ENCODE assay signal across 20 cellular contexts in genomic region chr22:26709617-26710390, GRCh38. TPM values are rescaled to one million over a fixed set of nuclear protein-coding genes. Genes with fewer than 3 reads are reported as not detected.
DNase-seq lines count a peak whose midpoint lies in the region; ATAC-seq and TF ChIP-seq lines count a peak whose summit lies in the region.
"Had no signal": no experiment of that assay in that cellular context is flagged by ENCODE, and none has a peak within 500 bp of the region (broad histone marks: within the 10 kb centered on the region; RNA-seq: fewer than 3 reads in every experiment).

No MANE protein-coding gene starts in this region.

- H4K5ac ChIP-seq in IMR-90 (ENCODE audit: low read depth, low read length), result peak overlapping the region; percentile 87

- peak overlapping the region; percentile 63 to 78 for H4K8ac ChIP-seq in IMR-90 (ENCODE audit: low read depth in 2 of 2, low read length in 2 of 2)

- peak overlapping the region; percentile 85 for H2BK120ac ChIP-seq in IMR-90 (ENCODE audit: low read depth, low read length)

- BruUV-seq in IMR-90 (replicated peaks; lab: Mats Ljungman, UMichigan), result no TSS peak

- TF ChIP-seq CTCF in IMR-90 (conservative IDR thresholded peaks at IDR 0.05; ENCODE audit: low read depth, low read length) (no peak), chondrocyte (IDR thresholded peaks at IDR 0.05) (no peak), breast epithelium (IDR thresholded peaks at IDR 0.05) (no peak), heart left ventricle (IDR thresholded peaks at IDR 0.05) (no peak)

- no peaks in the 10 kb centered on the region for H3K27me3 ChIP-seq in IMR-90 (ENCODE audit: control insufficient read depth, insufficient read depth, low read length)
- H3K27me3 ChIP-seq in breast epithelium, result no peaks in the 10 kb centered on the region
- H3K27me3 ChIP-seq in heart left ventricle, result no peaks in the 10 kb centered on the region
- H3K27me3 ChIP-seq: BE2C, dorsolateral prefrontal cortex, tibial artery had no signal

- peak overlapping the region; percentile 95 for H2AK5ac ChIP-seq in IMR-90 (ENCODE audit: low read depth, low read length)

- no peaks in the 10 kb centered on the region for H3K27me3 Mint-ChIP-seq in chondrocyte (ENCODE audit: low read depth)
- H3K27me3 Mint-ChIP-seq in naive thymus-derived CD8-positive, alpha-beta T cell, result no peaks in the 10 kb centered on the region
- H3K27me3 Mint-ChIP-seq: activated CD4-positive, alpha-beta memory T cell treated with anti-CD3 and anti-CD28 coated beads, Interleukin-2, amount 10 ng/mL, durations not matched to agents 7 days and 5 days had no signal

- peaks cover 28% of the 10 kb centered on the region for H3K9me1 ChIP-seq in IMR-90 (ENCODE audit: insufficient read depth, low read length)

- H3K14ac ChIP-seq in IMR-90 (replicated peaks; ENCODE audit: low read depth, low read length), result peak overlapping the region; percentile 69

- H3K27ac ChIP-seq in IMR-90 (ENCODE audit: insufficient read depth, low read length) (peak overlapping the region; percentile 82), breast epithelium (no peak overlapping the region), heart left ventricle (peak overlapping the region in 2 of 12 donors; percentile 27 to 47)
- H3K27ac ChIP-seq: tibial artery had no signal

- WGBS in IMR-90 (ENCODE audit: extremely low coverage in 2 of 2, insufficient read length in 1 of 2), 2 experiments, result 40% methylated on average over 1 of the region's 3 CpGs; no CpG with 5 or more reads in 1 of the 2 experiments
- WGBS in heart left ventricle, 4 donors, result 93 to 99% (median 96%) methylated on average over 3 of the region's 3 CpGs

- no peaks in the 10 kb centered on the region; the same call in 1 of the 2 replicates for H4K20me1 ChIP-seq in IMR-90 (ENCODE audit: insufficient read depth, low read length)

- peak overlapping the region; percentile 54 for H3K27ac Mint-ChIP-seq in chondrocyte (ENCODE audit: unreplicated experiment)
- peak overlapping the region in 7 of 10 donors; percentile 9 to 83 (median 67) for H3K27ac Mint-ChIP-seq in naive thymus-derived CD8-positive, alpha-beta T cell

- POLR2A ChIA-PET in IMR-90 (lab: Charles Lee; ENCODE audit: unreplicated experiment), result interaction anchor here (0.7 kb wide), 1 partner anchor 318 kb away, joined by 5 read pairs; no protein-coding TSS in a partner anchor
- POLR2A ChIA-PET in naive thymus-derived CD8-positive, alpha-beta T cell (lab: Charles Lee), result no interaction called here

- H3K4me1 ChIP-seq in IMR-90 (ENCODE audit: control insufficient read depth, insufficient read depth, low read length), result peaks cover 34% of the 10 kb centered on the region
- H3K4me1 ChIP-seq in breast epithelium, result no peaks in the 10 kb centered on the region
- peaks cover 0 to 15% (median 2%) of the 10 kb centered on the region in 12 donors for H3K4me1 ChIP-seq in heart left ventricle

- H2BK5ac ChIP-seq in IMR-90 (ENCODE audit: low read depth, low read length, poor library complexity, severe bottlenecking), result peak overlapping the region; percentile 91

- H3K36me3 ChIP-seq in IMR-90 (ENCODE audit: control insufficient read depth, insufficient read depth, low read length), result no peaks in the 10 kb centered on the region
- H3K36me3 ChIP-seq in breast epithelium, result no peaks in the 10 kb centered on the region
- H3K36me3 ChIP-seq in heart left ventricle, result peaks cover 0 to 18% (median 0%) of the 10 kb centered on the region in 9 donors
- H3K36me3 ChIP-seq: BE2C had no signal

- H3K18ac ChIP-seq in IMR-90 (ENCODE audit: low read depth, low read length), result peak overlapping the region; percentile 89

- CTCF ChIA-PET in IMR-90 (lab: Yijun Ruan, JAX), result interaction anchor here (0.6 to 1.5 kb wide), 4 partner anchors 13 to 898 kb away, joined by 3 to 4 read pairs (median 3); no protein-coding TSS in a partner anchor

- peaks cover 2% of the 10 kb centered on the region; the same call in 1 of the 2 replicates for H3K9me3 ChIP-seq in IMR-90 (ENCODE audit: control insufficient read depth, insufficient read depth, low read length)
- peaks cover 0 to 10% of the 10 kb centered on the region in 2 donors for H3K9me3 ChIP-seq in breast epithelium
- H3K9me3 ChIP-seq in heart left ventricle, result peaks cover 0 to 11% (median 0%) of the 10 kb centered on the region in 12 donors
- H3K9me3 ChIP-seq: BE2C had no signal

- no peak overlapping the region for H3K4me3 Mint-ChIP-seq in chondrocyte (ENCODE audit: unreplicated experiment)
- H3K4me3 Mint-ChIP-seq in naive thymus-derived CD8-positive, alpha-beta T cell, result no peak overlapping the region
- H3K4me3 Mint-ChIP-seq: activated CD4-positive, alpha-beta memory T cell treated with anti-CD3 and anti-CD28 coated beads, Interleukin-2, amount 10 ng/mL, durations not matched to agents 7 days and 5 days; activated T-cell treated with anti-CD3 and anti-CD28 coated beads, Interleukin-2, amount 50 U/mL, for 72 hours had no signal

- peak overlapping the region; percentile 84 for H2AK9ac ChIP-seq in IMR-90 (replicated peaks; ENCODE audit: low read depth, low read length, poor library complexity)

- peak overlapping the region; percentile 79 for H3K56ac ChIP-seq in IMR-90 (ENCODE audit: extremely low read depth, insufficient read depth, low read length)

- peak overlapping the region; percentile 82; the same call in 2 of the 3 replicates for H2BK15ac ChIP-seq in IMR-90 (ENCODE audit: low read depth, low read length)

- in situ Hi-C loops in IMR-90 (cut with MboI; ENCODE audit: low sequenced_read_pairs), result no loop called here

- dilution Hi-C loops in IMR-90 (cut with HindIII; ENCODE audit: low sequenced_read_pairs, unreplicated experiment), result no loop called here

- H3K4ac ChIP-seq in IMR-90 (ENCODE audit: low read depth, low read length), result peak overlapping the region; percentile 95

- ATAC-seq in IMR-90 (ENCODE audit: low read depth), result peak; percentile 77
- no peak for ATAC-seq in naive thymus-derived CD8-positive, alpha-beta T cell
- ATAC-seq in left colon, result no peak
- no peak for ATAC-seq in heart left ventricle
- ATAC-seq: activated T-cell treated with anti-CD3 and anti-CD28 coated beads, Interleukin-2, amount 50 U/mL, for 72 hours; SK-N-SH treated with all-trans-retinoic acid at 6 μM for 48 hours had no signal

- peaks cover 8% of the 10 kb centered on the region for H3K9me3 Mint-ChIP-seq in chondrocyte (ENCODE audit: low read depth)
- H3K9me3 Mint-ChIP-seq in naive thymus-derived CD8-positive, alpha-beta T cell, result peaks cover 0 to 13% (median 2%) of the 10 kb centered on the region in 9 donors
- H3K9me3 Mint-ChIP-seq: activated T-cell treated with anti-CD3 and anti-CD28 coated beads, Interleukin-2, amount 50 U/mL, for 72 hours had no signal

- no peak for TF ChIP-seq RAD21 in IMR-90 (IDR thresholded peaks at IDR 0.05; ENCODE audit: low read length)

- peaks cover 58% of the 10 kb centered on the region for H3K4me1 Mint-ChIP-seq in chondrocyte (ENCODE audit: low read depth)
- H3K4me1 Mint-ChIP-seq in naive thymus-derived CD8-positive, alpha-beta T cell, result peaks cover 30 to 65% (median 52%) of the 10 kb centered on the region in 4 donors

- peak overlapping the region; percentile 88 for H2BK20ac ChIP-seq in IMR-90 (ENCODE audit: low read depth, low read length)

- intact Hi-C loops in IMR-90 (cut with micrococcal nuclease) (no loop called here), left colon (cut with DNase I, micrococcal nuclease) (no loop called here), breast epithelium (cut with DNase I; ENCODE audit: low total_unique reads) (no loop called here), heart left ventricle (cut with DNase I) (no loop called here)

- H3K23ac ChIP-seq in IMR-90 (ENCODE audit: low read depth, low read length), result peak overlapping the region; percentile 50

- no peak for TF ChIP-seq POLR2A in IMR-90 (IDR thresholded peaks at IDR 0.05; ENCODE audit: low read depth, low read length)
- no peak for TF ChIP-seq POLR2A in breast epithelium (IDR thresholded peaks at IDR 0.05)
- no peak for TF ChIP-seq POLR2A in heart left ventricle (IDR thresholded peaks at IDR 0.05)

- H3K4me3 ChIP-seq in IMR-90 (ENCODE audit: insufficient read depth, low read depth, low read length) (no peak overlapping the region), breast epithelium (no peak overlapping the region), heart left ventricle (no peak overlapping the region)
- H3K4me3 ChIP-seq: dorsolateral prefrontal cortex, tibial artery had no signal

- H2AFZ ChIP-seq in IMR-90 (replicated peaks; ENCODE audit: low read length, poor library complexity), result no peak overlapping the region

- 0 out of 2 replicates have a peak overlapping the region, but pooled peaks have one; percentile 18 for H3K9ac ChIP-seq in IMR-90 (ENCODE audit: low read depth, low read length)

- peaks cover 0 to 19% of the 10 kb centered on the region in 2 experiments; a peak in 3 of 4 replicates for H3K79me1 ChIP-seq in IMR-90 (ENCODE audit: low read depth in 1 of 2, low read length in 2 of 2)

- DNase-seq in AG08396 (ENCODE audit: low spot score) (peak; percentile 69), IMR-90 (peak; percentile 76), chondrocyte (ENCODE audit: low spot score) (no peak), 8988T (no peak), left colon (no peak), breast epithelium (ENCODE audit: low spot score in 2 of 2) (no peak), heart left ventricle (no peak)
- no peak for DNase-seq in naive thymus-derived CD8-positive, alpha-beta T cell
- DNase-seq: activated CD4-positive, alpha-beta memory T cell treated with anti-CD3 and anti-CD28 coated beads, Interleukin-2, amount 10 ng/mL, durations not matched to agents 7 days and 5 days; activated T-cell treated with anti-CD3 and anti-CD28 coated beads, Interleukin-2, amount 50 U/mL, for 72 hours; BE2C; DMS53; dorsolateral prefrontal cortex; H7; NCI-H1436; NCI-H446; nucleus accumbens; stimulated activated CD4-positive, alpha-beta T cell treated with anti-CD3 and anti-CD28 coated beads, Interleukin-4, amount 100 ng/mL, for 24 hours; tibial artery had no signal

- peak overlapping the region; percentile 92 for H4K91ac ChIP-seq in IMR-90 (ENCODE audit: insufficient read depth, low read depth, low read length)

- H3K36me3 Mint-ChIP-seq in chondrocyte (ENCODE audit: low read depth), result peaks cover 15% of the 10 kb centered on the region
- H3K36me3 Mint-ChIP-seq in naive thymus-derived CD8-positive, alpha-beta T cell, result peaks cover 16 to 77% (median 33%) of the 10 kb centered on the region in 3 donors

- H3K4me2 ChIP-seq in IMR-90 (ENCODE audit: low read depth, low read length), result peak overlapping the region; percentile 38

TF ChIP-seq in IMR-90, 13 proteins besides CTCF, POLR2A, EP300 and RAD21 (continues in another document):
- TF ChIP-seq CEBPB (IDR thresholded peaks at IDR 0.05; ENCODE audit: low read depth, low read length), result peak; percentile 94

RNA-seq across cellular contexts. Expression of gene MIAT, which starts 52.4 kb away (rescaled TPM):
- 0.54 and 1.1 TPM in 2 replicates for total RNA-seq in IMR-90 (2012; rRNA removed)
- polyA plus RNA-seq in IMR-90 (2012; rRNA removed), result 0.29 and 0.65 TPM in 2 replicates
- 0.03 and 0.09 TPM in 2 replicates for polyA plus RNA-seq in IMR-90 (2012; cell fraction: cytosol; rRNA removed)
- polyA plus RNA-seq in IMR-90 (2012; cell fraction: nucleus; rRNA removed; ENCODE audit: low replicate concordance), result 2.9 and 11.6 TPM in 2 replicates
- 2.5 to 6.2 TPM (median 3.5 TPM) in 3 replicates for total RNA-seq in chondrocyte
- total RNA-seq in naive thymus-derived CD8-positive, alpha-beta T cell, result 100 to 1,000 TPM; 357 to 362 TPM
- polyA plus RNA-seq in naive thymus-derived CD8-positive, alpha-beta T cell, result under 1 TPM; 0.06 to 0.76 (median 0.63) TPM
- 1 to 10 TPM; 2.2 to 2.9 TPM for total RNA-seq in left colon
- 1 to 10 TPM in 2 of 3 donors, under 1 TPM in 1; 0.80 to 2.3 (median 1.9) TPM for total RNA-seq in breast epithelium
- total RNA-seq in heart left ventricle, result 1 to 10 TPM in 1 of 9 donors, under 1 TPM in 8; 0.12 to 2.7 (median 0.47) TPM
- under 1 TPM; 0.15 to 0.46 TPM for polyA plus RNA-seq in heart left ventricle

Comparison
In these comparisons a context has a peak if more than half of its experiments do, and no peak if none do; other contexts are left out.
1. DNase-seq: peak in AG08396 (single experiment) and IMR-90 (single experiment); none in chondrocyte (single experiment), naive thymus-derived CD8-positive, alpha-beta T cell (0 of 10), 8988T (single experiment), left colon (0 of 2), breast epithelium (0 of 2) and heart left ventricle (0 of 5).
2. RNA of gene MIAT, which starts 52.4 kb away (total RNA-seq): 357 to 362 TPM in naive thymus-derived CD8-positive, alpha-beta T cell; 2.5 to 6.2 TPM in chondrocyte, 2.2 to 2.9 TPM in left colon, 0.80 to 2.3 TPM in breast epithelium, 0.54 to 1.1 TPM in IMR-90 and 0.12 to 2.7 TPM in heart left ventricle; every median in the first group is over 10 times any median in the second.